14 cellular contexts compared by ENCODE assay signal in the genomic region with DNA sequence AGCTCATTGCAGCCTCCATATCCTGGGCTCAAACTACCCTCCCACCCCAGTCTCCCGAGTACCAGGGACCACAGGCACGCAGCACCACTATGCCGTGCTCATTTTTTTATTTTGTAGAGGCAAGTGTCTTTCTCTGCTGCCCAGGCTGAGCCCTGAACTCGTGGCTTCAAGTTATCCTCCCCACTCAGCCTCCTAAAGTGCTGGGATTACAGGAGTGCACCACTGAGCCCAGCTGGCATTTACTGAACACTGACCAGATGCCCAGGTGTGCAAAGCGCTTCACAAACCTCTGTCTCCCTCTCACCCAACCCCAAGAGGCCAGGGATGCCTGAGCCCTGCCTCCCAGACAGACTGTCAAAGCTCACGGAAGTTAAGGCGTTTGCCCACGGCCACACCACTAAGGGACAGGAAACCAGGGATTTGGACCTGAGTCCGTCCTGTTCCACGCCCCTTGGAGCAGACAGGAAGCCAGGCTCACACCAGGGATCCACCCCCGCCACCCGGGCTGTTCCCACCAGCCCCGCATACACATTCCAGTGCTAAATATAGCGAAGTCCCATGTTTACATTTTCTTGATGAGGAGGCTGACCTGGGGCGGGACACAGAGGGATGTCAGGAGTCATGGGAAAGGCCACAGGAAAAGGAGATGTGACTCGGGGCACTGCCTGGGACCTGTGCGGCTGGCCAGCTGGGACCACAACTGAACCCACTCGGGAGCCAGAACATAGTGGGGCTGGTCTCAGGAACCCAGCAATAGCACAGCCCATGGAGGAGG. TPM values are rescaled to one million over a fixed set of nuclear protein-coding genes. Genes with fewer than 3 reads are reported as not detected.
A peak's percentile ranks its signal among the peaks of the same experiment; 100 is the strongest.
DNase-seq lines count a peak whose midpoint lies in the region; ATAC-seq lines count a peak whose summit lies in the region.
"Had no signal": no experiment of that assay in that cellular context is flagged by ENCODE, and none has a peak within 500 bp of the region (broad histone marks: within the 10 kb centered on the region; RNA-seq: fewer than 3 reads in every experiment).

No MANE protein-coding gene starts in this region.

- H3K9ac ChIP-seq in adipocyte (ENCODE audit: low read length) = no peak overlapping the region
- H3K9ac ChIP-seq: GM23248 had no signal

- no peaks in the 10 kb centered on the region for H3K27me3 Mint-ChIP-seq in activated T-helper 17 cell treated with anti-CD3 and anti-CD28 coated beads, Interleukin-2, amount 50 U/mL, for 72 hours

- no peaks in the 10 kb centered on the region for H3K36me3 Mint-ChIP-seq in activated T-helper 17 cell treated with anti-CD3 and anti-CD28 coated beads, Interleukin-2, amount 50 U/mL, for 72 hours (ENCODE audit: low read depth)
- H3K36me3 Mint-ChIP-seq: naive B cell had no signal

- H3K4me3 Mint-ChIP-seq in activated T-helper 17 cell treated with anti-CD3 and anti-CD28 coated beads, Interleukin-2, amount 50 U/mL, for 72 hours = no peak overlapping the region
- H3K4me3 Mint-ChIP-seq: naive B cell had no signal

- H3K4me1 ChIP-seq in adipocyte (ENCODE audit: control insufficient read depth, insufficient read depth, low read length) = no peaks in the 10 kb centered on the region

- ATAC-seq in left ventricle myocardium superior = peak; percentile 38
- peak; percentile 9 for ATAC-seq in sciatic nerve
- no peak for ATAC-seq in GM21737 (IDR thresholded peaks at IDR 0.05; ENCODE audit: unreplicated experiment)
- ATAC-seq in activated T-helper 17 cell treated with anti-CD3 and anti-CD28 coated beads, Interleukin-2, amount 50 U/mL, for 72 hours (replicated peaks) = no peak

- H3K27ac Mint-ChIP-seq in activated T-helper 17 cell treated with anti-CD3 and anti-CD28 coated beads, Interleukin-2, amount 50 U/mL, for 72 hours = no peak overlapping the region

- intact Hi-C loops in left ventricle myocardium superior (cut with micrococcal nuclease) (no loop called here), sciatic nerve (cut with DNase I) (no loop called here)

- H3K36me3 ChIP-seq in adipocyte (ENCODE audit: control insufficient read depth, insufficient read depth, low read length, severe bottlenecking) = no peaks in the 10 kb centered on the region
- H3K36me3 ChIP-seq: thyroid gland had no signal

- no peaks in the 10 kb centered on the region for H3K9me3 ChIP-seq in adipocyte (ENCODE audit: control insufficient read depth, low read length)
- H3K9me3 ChIP-seq: thyroid gland had no signal

- peak; percentile 73 for DNase-seq in H4 (ENCODE audit: low spot score)
- DNase-seq in adipocyte (ENCODE audit: low read depth) = peak; percentile 25
- peak; percentile 77 for DNase-seq in left ventricle myocardium superior
- no peak for DNase-seq in sciatic nerve (ENCODE audit: low spot score)
- DNase-seq in NK-92 treated with Interleukin-12 subunit alpha and Interleukin-12 subunit beta, amount 100 ng/mL, for 24 hours (lab: John Stamatoyannopoulos, UW) = no peak
- DNase-seq in DMS79 treated with DMSO at 0.1 percent for 48 hours (lab: John Stamatoyannopoulos, UW) = no peak
- DNase-seq: activated CD4-positive, CD25-positive, alpha-beta regulatory T cell treated with anti-CD3 and anti-CD28 coated beads, Interleukin-2, amount 50 U/mL, for 72 hours; GM23248; naive B cell; NCI-H1930; OCI-M1 had no signal

- H3K4me3 ChIP-seq in adipocyte (ENCODE audit: low read length) = no peak overlapping the region
- H3K4me3 ChIP-seq: GM23248, thyroid gland had no signal

- peaks cover 49% of the 10 kb centered on the region for H3K27me3 ChIP-seq in adipocyte (replicated peaks; ENCODE audit: control insufficient read depth, insufficient read depth, low read length)
- H3K27me3 ChIP-seq: thyroid gland had no signal

- H3K9me3 Mint-ChIP-seq in activated T-helper 17 cell treated with anti-CD3 and anti-CD28 coated beads, Interleukin-2, amount 50 U/mL, for 72 hours = no peaks in the 10 kb centered on the region
- H3K9me3 Mint-ChIP-seq: naive B cell had no signal

- no peaks in the 10 kb centered on the region for H3K4me1 Mint-ChIP-seq in activated T-helper 17 cell treated with anti-CD3 and anti-CD28 coated beads, Interleukin-2, amount 50 U/mL, for 72 hours

RNA-seq across cellular contexts. Expression of a gene that starts 51.2 kb away (rescaled TPM):
- 3.9 and 8.0 TPM in 2 replicates for total RNA-seq in H4 (2014; rRNA removed; shearing (Covaris generic))
- total RNA-seq in left ventricle myocardium superior (115 TPM), sciatic nerve (16.6 TPM)
- total RNA-seq in activated T-helper 17 cell treated with anti-CD3 and anti-CD28 coated beads, Interleukin-2, amount 50 U/mL, for 72 hours = 10 to 100 TPM; 12.0 to 15.9 TPM
- total RNA-seq: GM23248 had no signal

Comparison
In these comparisons a context has a peak if more than half of its experiments do, and no peak if none do; other contexts are left out.
1. DNase-seq: peak in H4 (single experiment), adipocyte (single experiment) and left ventricle myocardium superior (single experiment); none in sciatic nerve (single experiment), NK-92 treated with Interleukin-12 subunit alpha and Interleukin-12 subunit beta, amount 100 ng/mL, for 24 hours (single experiment) and DMS79 treated with DMSO at 0.1 percent for 48 hours (single experiment).
2. ATAC-seq: peak in left ventricle myocardium superior (single experiment) and sciatic nerve (single experiment); none in GM21737 (single experiment) and activated T-helper 17 cell treated with anti-CD3 and anti-CD28 coated beads, Interleukin-2, amount 50 U/mL, for 72 hours (single experiment).